In the genomic region with DNA sequence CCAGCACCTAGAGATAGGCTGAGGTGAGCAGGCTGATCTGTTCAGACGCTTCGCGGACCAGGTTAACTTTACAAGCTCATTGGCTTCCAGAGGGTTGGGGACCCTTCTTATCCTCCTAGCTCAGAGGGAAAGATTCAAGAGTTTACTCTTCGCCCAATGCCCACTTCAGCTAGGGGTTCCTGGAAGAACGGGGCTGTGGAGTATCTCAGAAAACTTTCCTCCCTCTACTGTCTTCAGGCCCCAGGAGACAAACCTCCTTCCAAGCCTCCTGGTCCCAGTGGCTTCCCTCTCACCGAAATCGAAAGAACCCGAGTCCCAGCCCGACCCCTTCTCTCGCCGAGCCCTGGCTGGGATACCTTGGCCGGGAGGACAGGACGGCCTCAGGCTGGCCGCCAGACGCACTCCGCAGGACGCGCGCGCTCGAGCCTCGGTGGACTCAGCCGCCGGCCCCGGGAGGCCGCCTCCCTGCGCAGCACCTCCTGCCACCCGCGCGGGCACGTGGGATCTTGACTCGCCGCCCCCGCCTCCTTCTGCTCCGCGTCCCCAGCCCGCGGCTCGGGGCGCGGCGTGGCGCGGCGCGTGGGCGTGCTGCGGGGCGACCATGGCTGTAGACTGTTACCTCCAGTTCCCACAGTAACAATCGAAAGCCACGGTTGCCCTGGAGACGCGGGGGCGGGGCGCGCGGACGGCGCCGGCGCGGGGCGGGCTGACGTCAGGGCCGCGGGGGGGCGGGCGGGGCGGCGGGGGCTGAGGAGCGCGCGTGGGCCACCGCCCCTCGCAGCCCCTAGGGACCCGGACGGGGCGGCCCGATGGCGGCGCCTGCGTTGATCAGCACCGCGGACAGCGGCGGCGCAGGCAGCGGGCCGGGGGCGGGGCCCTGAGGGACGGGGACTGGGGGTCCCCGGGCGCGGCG, we compare ENCODE assay signal across 8 cellular contexts. TPM values are rescaled to one million over a fixed set of nuclear protein-coding genes. Genes with fewer than 3 reads are reported as not detected.
A peak's percentile ranks its signal among the peaks of the same experiment; 100 is the strongest.
DNase-seq lines count a peak whose midpoint lies in the region; ATAC-seq, FAIRE-seq and TF ChIP-seq lines count a peak whose summit lies in the region.

No MANE protein-coding gene starts in this region.

- ATAC-seq in DND-41 (ENCODE audit: insufficient read depth, low read depth) (peak; percentile 61), GM21825 (IDR thresholded peaks at IDR 0.05; ENCODE audit: unreplicated experiment) (peak; percentile 49), GM18858 (IDR thresholded peaks at IDR 0.05; ENCODE audit: unreplicated experiment) (no peak)

- H3K4me2 ChIP-seq in DND-41 (ENCODE audit: insufficient read depth, low read length) (peak overlapping the region; percentile 76), Loucy (ENCODE audit: low read depth, low read length, poor library complexity, severe bottlenecking) (peak overlapping the region; percentile 79)

- H3K27ac ChIP-seq in DND-41 (ENCODE audit: low read length): no peak overlapping the region
- H3K27ac ChIP-seq in small intestine (ENCODE audit: low read depth in 1 of 2, low read length in 1 of 2): peak overlapping the region in 1 of 2 donors; percentile 29

- WGBS in small intestine, 3 donors: 2 to 5% (median 2%) methylated on average over 44 to 95 of the region's 95 CpGs

- H3K9ac ChIP-seq in DND-41 (ENCODE audit: low read depth, low read length): peak overlapping the region; percentile 45
- H3K9ac ChIP-seq in Loucy (ENCODE audit: low read depth, low read length, poor library complexity, severe bottlenecking): no peak overlapping the region

- H3K27me3 Mint-ChIP-seq in brain: peaks cover 35% of the 10 kb centered on the region

- no peaks in the 10 kb centered on the region for H3K9me2 ChIP-seq in Loucy (replicated peaks; ENCODE audit: low read depth, low read length)

- H2AFZ ChIP-seq in DND-41 (ENCODE audit: low read depth, low read length): peak overlapping the region; percentile 45; the same call in 1 of the 2 replicates
- no peak overlapping the region; the same call in 1 of the 2 replicates for H2AFZ ChIP-seq in Loucy (ENCODE audit: low read length)

- H3F3A ChIP-seq in Loucy (ENCODE audit: low read depth): no peaks in the 10 kb centered on the region

- peak overlapping the region; percentile 86 to 91 (median 88) for H3K4me3 Mint-ChIP-seq in brain

- H3K36me3 ChIP-seq in DND-41 (ENCODE audit: insufficient read depth, low read length) (peaks cover under 1% of the 10 kb centered on the region; the same call in 1 of the 2 replicates), Loucy (ENCODE audit: insufficient read depth, low read length) (no peaks in the 10 kb centered on the region), small intestine (ENCODE audit: control insufficient read depth in 2 of 2, insufficient read depth in 2 of 2, low read length in 2 of 2) (no peaks in the 10 kb centered on the region)

- H3K4me3 ChIP-seq in DND-41 (ENCODE audit: low read depth in 1 of 2, low read length in 2 of 2) (peak overlapping the region; percentile 43 to 74; a peak in 3 of 4 replicates), Loucy (ENCODE audit: low read length, poor library complexity, severe bottlenecking) (peak overlapping the region; percentile 81), iPS-18c (ENCODE audit: insufficient read depth, low read depth, low read length) (peak overlapping the region; percentile 49), small intestine (ENCODE audit: low read depth in 1 of 2, low read length in 2 of 2) (peak overlapping the region; percentile 46 to 56)

- H3K27me3 ChIP-seq in DND-41 (ENCODE audit: insufficient read depth, low read length, poor library complexity): peaks cover 28% of the 10 kb centered on the region
- no peaks in the 10 kb centered on the region for H3K27me3 ChIP-seq in Loucy (ENCODE audit: insufficient read depth, low read length, poor library complexity, severe bottlenecking)
- H3K27me3 ChIP-seq in small intestine (ENCODE audit: control insufficient read depth in 2 of 2, insufficient read depth in 2 of 2, low read length in 2 of 2): peaks cover 0 to 5% of the 10 kb centered on the region in 2 donors

- FAIRE-seq in small intestine (lab: Jason Lieb, UNC): no peak

- H3K9me3 ChIP-seq in DND-41 (ENCODE audit: insufficient read depth, low read length, severe bottlenecking): no peaks in the 10 kb centered on the region
- no peaks in the 10 kb centered on the region for H3K9me3 ChIP-seq in Loucy (ENCODE audit: insufficient read depth, low read depth, low read length)
- no peaks in the 10 kb centered on the region for H3K9me3 ChIP-seq in iPS-18c (ENCODE audit: control insufficient read depth, insufficient read depth, low read length)
- no peaks in the 10 kb centered on the region for H3K9me3 ChIP-seq in small intestine (ENCODE audit: control insufficient read depth, low read depth)

- peak overlapping the region in 4 of 5 experiments; percentile 57 to 85 (median 70) for H3K27ac Mint-ChIP-seq in brain

- H3K4me1 ChIP-seq in DND-41 (ENCODE audit: insufficient read depth, low read length) (peaks cover 53% of the 10 kb centered on the region), Loucy (ENCODE audit: insufficient read depth, low read length, poor library complexity, severe bottlenecking) (peaks cover 17% of the 10 kb centered on the region), small intestine (ENCODE audit: control insufficient read depth in 2 of 2, insufficient read depth in 1 of 2, low read depth in 1 of 2, low read length in 1 of 2) (peaks cover 0 to 15% of the 10 kb centered on the region in 2 donors)

- H3K4me1 Mint-ChIP-seq in brain: peaks cover 44% of the 10 kb centered on the region

- no peaks in the 10 kb centered on the region for H3K79me2 ChIP-seq in DND-41 (ENCODE audit: insufficient read depth, low read length)
- no peaks in the 10 kb centered on the region for H3K79me2 ChIP-seq in Loucy (ENCODE audit: insufficient read depth, low read length)

- H3K9me3 Mint-ChIP-seq in brain: no peaks in the 10 kb centered on the region

- H3K36me3 Mint-ChIP-seq in brain: peaks cover 2% of the 10 kb centered on the region

- TF ChIP-seq CTCF in DND-41 (IDR thresholded peaks at IDR 0.05; ENCODE audit: borderline replicate concordance, extremely low read depth, low read length, poor library complexity, severe bottlenecking) (no peak), Loucy (conservative IDR thresholded peaks at IDR 0.05; ENCODE audit: low read length) (no peak), brain (conservative IDR thresholded peaks at IDR 0.05) (peak in 1 of 2 experiments; percentile 3)

- DNase-seq in DND-41 (peak; percentile 90), UCSD-AML1 (lab: John Stamatoyannopoulos, UW; ENCODE audit: unreplicated experiment) (peak; percentile 87), small intestine (peak; percentile 64)

- H4K20me1 ChIP-seq in DND-41 (ENCODE audit: insufficient read depth, low read length) (peaks cover 25% of the 10 kb centered on the region), Loucy (ENCODE audit: insufficient read depth, low read length, poor library complexity, severe bottlenecking) (peaks cover 6% of the 10 kb centered on the region)

RNA-seq across cellular contexts. Expression of gene HIC1, which starts 5.3 kb away (rescaled TPM):
- polyA plus RNA-seq in brain (ENCODE audit: insufficient read depth, low read depth, low replicate concordance) (2.6 TPM), small intestine (1 to 10 TPM in 2 of 3 donors, under 1 TPM in 1; 0.89 to 6.9 (median 6.2) TPM)

RNA-seq across cellular contexts. Expression of gene OVCA2, which starts 7.8 kb away (rescaled TPM):
- polyA plus RNA-seq in brain (ENCODE audit: insufficient read depth, low read depth, low replicate concordance) (28.7 TPM), small intestine (10 to 100 TPM; 65.9 to 90.5 (median 80.1) TPM)

RNA-seq across cellular contexts. Expression of gene DPH1, which starts 19.6 kb away (rescaled TPM):
- polyA plus RNA-seq in brain (ENCODE audit: insufficient read depth, low read depth, low replicate concordance): 18.6 TPM
- polyA plus RNA-seq in small intestine: 10 to 100 TPM; 11.6 to 19.2 (median 12.5) TPM

RNA-seq across cellular contexts. Expression of gene RTN4RL1, which starts 24.5 kb away (rescaled TPM):
- 4.3 TPM for polyA plus RNA-seq in brain (ENCODE audit: insufficient read depth, low read depth, low replicate concordance)
- polyA plus RNA-seq in small intestine: 1 to 10 TPM in 1 of 3 donors, not detected in 2; 1.0 TPM
